In genomic region chr3:107644631-107645030, GRCh38 we compare ENCODE assay signal across 1 cellular context.
TF ChIP-seq lines count a peak whose summit lies in the region.

No MANE protein-coding gene starts in this region.

TF ChIP-seq in SK-N-SH, 30 proteins besides CTCF, POLR2A, EP300 and RAD21:
- TF ChIP-seq REST (IDR thresholded peaks at IDR 0.05; ENCODE audit: low read depth, low read length) (no peak), TCF12 (IDR thresholded peaks at IDR 0.05) (peak; percentile 42; the same call in 1 of the 2 replicates), RCOR1 (IDR thresholded peaks at IDR 0.05; ENCODE audit: low read length) (no peak), USF2 (IDR thresholded peaks at IDR 0.05; ENCODE audit: borderline replicate concordance, low read depth, low read length) (no peak), NFIC (IDR thresholded peaks at IDR 0.05; ENCODE audit: borderline replicate concordance) (no peak), TAF1 (IDR thresholded peaks at IDR 0.05; ENCODE audit: borderline replicate concordance, low read depth, low read length) (no peak), GATA2 (CRISPR knock-in tag; IDR thresholded peaks at IDR 0.05) (no peak), FOXM1 (IDR thresholded peaks at IDR 0.05; ENCODE audit: low read depth) (no peak), MEF2A (IDR thresholded peaks at IDR 0.05; ENCODE audit: borderline replicate concordance, low read depth) (no peak), FOSL2 (IDR thresholded peaks at IDR 0.05; ENCODE audit: borderline replicate concordance, low read depth) (peak; percentile 59; the same call in 1 of the 2 replicates), ELF1 (IDR thresholded peaks at IDR 0.05) (no peak), SIN3A (IDR thresholded peaks at IDR 0.05; ENCODE audit: borderline replicate concordance, low read depth, low read length) (no peak), CHD2 (IDR thresholded peaks at IDR 0.05; ENCODE audit: low read length, partially characterized antibody) (no peak), MXI1 (IDR thresholded peaks at IDR 0.05; ENCODE audit: low read depth, low read length) (no peak), POLR2AphosphoS5 (IDR thresholded peaks at IDR 0.05; ENCODE audit: low read depth, low read length) (no peak), FOXJ3 (CRISPR knock-in tag; IDR thresholded peaks at IDR 0.05) (no peak), SMC3 (IDR thresholded peaks at IDR 0.05; ENCODE audit: low read depth, low read length) (no peak), EZH2phosphoT487 (IDR thresholded peaks at IDR 0.05; ENCODE audit: borderline replicate concordance, low read depth) (no peak), JUND (IDR thresholded peaks at IDR 0.05) (peak; percentile 44), GABPA (IDR thresholded peaks at IDR 0.05; ENCODE audit: low read depth) (no peak), YY1 (IDR thresholded peaks at IDR 0.05; ENCODE audit: low read depth) (no peak)
- TF ChIP-seq, protein P1, sequence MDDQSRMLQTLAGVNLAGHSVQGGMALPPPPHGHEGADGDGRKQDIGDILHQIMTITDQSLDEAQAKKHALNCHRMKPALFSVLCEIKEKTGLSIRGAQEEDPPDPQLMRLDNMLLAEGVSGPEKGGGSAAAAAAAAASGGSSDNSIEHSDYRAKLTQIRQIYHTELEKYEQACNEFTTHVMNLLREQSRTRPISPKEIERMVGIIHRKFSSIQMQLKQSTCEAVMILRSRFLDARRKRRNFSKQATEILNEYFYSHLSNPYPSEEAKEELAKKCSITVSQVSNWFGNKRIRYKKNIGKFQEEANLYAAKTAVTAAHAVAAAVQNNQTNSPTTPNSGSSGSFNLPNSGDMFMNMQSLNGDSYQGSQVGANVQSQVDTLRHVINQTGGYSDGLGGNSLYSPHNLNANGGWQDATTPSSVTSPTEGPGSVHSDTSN (IDR thresholded peaks at IDR 0.05) = no peak
- TF ChIP-seq, protein P2, sequence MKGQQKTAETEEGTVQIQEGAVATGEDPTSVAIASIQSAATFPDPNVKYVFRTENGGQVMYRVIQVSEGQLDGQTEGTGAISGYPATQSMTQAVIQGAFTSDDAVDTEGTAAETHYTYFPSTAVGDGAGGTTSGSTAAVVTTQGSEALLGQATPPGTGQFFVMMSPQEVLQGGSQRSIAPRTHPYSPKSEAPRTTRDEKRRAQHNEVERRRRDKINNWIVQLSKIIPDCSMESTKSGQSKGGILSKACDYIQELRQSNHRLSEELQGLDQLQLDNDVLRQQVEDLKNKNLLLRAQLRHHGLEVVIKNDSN (IDR thresholded peaks at IDR 0.05; ENCODE audit: borderline replicate concordance, low read depth) = no peak
- TF ChIP-seq, protein P3, sequence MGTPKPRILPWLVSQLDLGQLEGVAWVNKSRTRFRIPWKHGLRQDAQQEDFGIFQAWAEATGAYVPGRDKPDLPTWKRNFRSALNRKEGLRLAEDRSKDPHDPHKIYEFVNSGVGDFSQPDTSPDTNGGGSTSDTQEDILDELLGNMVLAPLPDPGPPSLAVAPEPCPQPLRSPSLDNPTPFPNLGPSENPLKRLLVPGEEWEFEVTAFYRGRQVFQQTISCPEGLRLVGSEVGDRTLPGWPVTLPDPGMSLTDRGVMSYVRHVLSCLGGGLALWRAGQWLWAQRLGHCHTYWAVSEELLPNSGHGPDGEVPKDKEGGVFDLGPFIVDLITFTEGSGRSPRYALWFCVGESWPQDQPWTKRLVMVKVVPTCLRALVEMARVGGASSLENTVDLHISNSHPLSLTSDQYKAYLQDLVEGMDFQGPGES (IDR thresholded peaks at IDR 0.05; ENCODE audit: low read depth, low read length) = no peak
